8 cellular contexts compared by ENCODE assay signal in the genomic region with DNA sequence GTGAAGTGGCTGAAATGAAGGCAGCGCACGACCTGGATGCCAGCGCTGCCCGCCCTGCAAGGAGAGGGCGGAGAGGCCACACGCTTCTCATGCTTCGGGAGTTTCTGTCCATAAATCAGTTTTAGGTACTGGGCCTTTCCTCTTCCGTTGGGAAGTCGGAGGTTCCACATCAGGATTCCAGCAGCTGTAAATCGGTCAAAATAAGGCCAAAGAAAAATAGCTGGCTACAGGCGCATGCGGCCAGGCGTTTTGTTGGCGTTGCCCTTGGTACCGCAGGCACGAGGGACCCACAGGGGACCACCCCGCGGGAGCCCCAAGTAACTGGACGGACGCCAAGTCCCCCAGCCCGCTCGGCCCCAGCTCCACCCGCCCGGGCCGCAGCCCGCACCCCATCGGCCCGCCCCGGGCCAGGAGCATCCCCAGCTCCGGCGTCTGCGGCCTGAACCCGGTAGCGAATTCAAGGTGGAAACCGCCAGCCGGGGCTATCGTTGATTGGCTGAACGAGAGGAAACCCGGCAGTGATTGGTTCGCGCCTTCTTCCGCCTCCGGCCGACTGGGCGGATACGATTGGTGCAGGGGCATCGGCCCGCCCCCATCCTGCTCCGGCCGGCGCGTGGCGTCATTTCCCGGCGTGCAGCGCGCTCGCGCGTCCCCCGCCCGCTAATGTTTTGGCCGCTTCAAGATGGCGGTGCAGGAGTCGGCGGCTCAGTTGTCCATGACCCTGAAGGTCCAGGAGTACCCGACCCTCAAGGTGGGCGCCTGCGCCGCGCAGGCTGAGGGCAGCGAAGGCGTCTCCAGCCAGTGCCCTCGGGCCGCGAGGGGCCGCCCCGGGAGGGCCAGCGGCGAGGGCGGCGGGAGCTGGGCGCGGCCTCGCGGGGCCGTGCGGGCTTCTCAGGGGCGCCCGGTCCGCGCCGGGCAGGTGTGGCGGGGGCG. TPM values are rescaled to one million over a fixed set of nuclear protein-coding genes. Genes with fewer than 3 reads are reported as not detected.
DNase-seq lines count a peak whose midpoint lies in the region; ATAC-seq and TF ChIP-seq lines count a peak whose summit lies in the region.

A gene (plus strand): TSS at position 660 of the 933 bp plus-strand sequence. CDS start 23 bp downstream, at position 683.

- H3K4me3 Mint-ChIP-seq in activated B cell treated with CpG ODN at 0.5 μM for 24 hours (peak within 1 kb of the TSS; percentile 90), immature natural killer cell (peak within 1 kb of the TSS; percentile 89 to 96 (median 91))

- DNase-seq in AG08395 (ENCODE audit: low spot score) (peak; percentile 100), NCI-H345 (lab: John Stamatoyannopoulos, UW) (peak; percentile 96), activated B cell treated with CpG ODN at 0.5 μM for 24 hours (peak; percentile 95), caudate nucleus (lab: John Stamatoyannopoulos, UW) (peak; percentile 82 to 98 (median 96)), immature natural killer cell (peak; percentile 97 to 98 (median 97)), smooth muscle cell of the brain vasculature (ENCODE audit: low read depth, low spot score) (peak; percentile 87)

- intact Hi-C loops in activated B cell treated with CpG ODN at 0.5 μM for 24 hours (cut with micrococcal nuclease) = loop anchor here (1.0 to 5.0 kb wide), 6 partner anchors 17 to 122 kb away; a partner anchor contains a TSS

- in situ Hi-C loops in GM18951 (cut with MboI; ENCODE audit: low sequenced_read_pairs, unreplicated experiment) = no loop called here

- H3K4me1 Mint-ChIP-seq in activated B cell treated with CpG ODN at 0.5 μM for 24 hours = peaks cover 45% of the 10 kb centered on the region
- peaks cover 33 to 46% of the 10 kb centered on the region in 2 donors for H3K4me1 Mint-ChIP-seq in immature natural killer cell

- ATAC-seq in HG03196 (IDR thresholded peaks at IDR 0.05; ENCODE audit: unreplicated experiment) = peak; percentile 93
- peak; percentile 96 for ATAC-seq in activated B cell treated with CpG ODN at 0.5 μM for 24 hours (ENCODE audit: low read depth)

- POLR2A ChIA-PET in activated B cell treated with CpG ODN at 0.5 μM for 24 hours (lab: Charles Lee) = interaction anchor here (0.5 to 3.3 kb wide), 11 partner anchors 20 to 269 kb away, joined by 3 to 32 read pairs (median 6); a partner anchor contains a TSS

- no peaks in the 10 kb centered on the region for H3K27me3 Mint-ChIP-seq in activated B cell treated with CpG ODN at 0.5 μM for 24 hours
- H3K27me3 Mint-ChIP-seq in immature natural killer cell (ENCODE audit: low read depth in 3 of 3) = peaks cover 2 to 10% (median 7%) of the 10 kb centered on the region in 3 donors

- peak; percentile 99 for TF ChIP-seq POLR2A in GM18951 (IDR thresholded peaks at IDR 0.05; ENCODE audit: extremely low read depth, insufficient read depth, insufficient read length)

- H3K27ac ChIP-seq in caudate nucleus (ENCODE audit: low read depth, low read length) = peak within 1 kb of the TSS; percentile 52

- H3K27ac Mint-ChIP-seq in activated B cell treated with CpG ODN at 0.5 μM for 24 hours (peak within 1 kb of the TSS; percentile 81), immature natural killer cell (peak within 1 kb of the TSS; percentile 83 to 93 (median 92))

- TF ChIP-seq CTCF in activated B cell treated with CpG ODN at 0.5 μM for 24 hours (IDR thresholded peaks at IDR 0.05) = no peak

- H3K9me3 Mint-ChIP-seq in activated B cell treated with CpG ODN at 0.5 μM for 24 hours = peaks cover 4% of the 10 kb centered on the region
- no peaks in the 10 kb centered on the region for H3K9me3 Mint-ChIP-seq in immature natural killer cell

- CTCF ChIA-PET in activated B cell treated with CpG ODN at 0.5 μM for 24 hours (lab: Charles Lee) = interaction anchor here (1.2 kb wide), 2 partner anchors 21 to 40 kb away, joined by 3 to 4 read pairs; no protein-coding TSS in a partner anchor

- H3K36me3 Mint-ChIP-seq in activated B cell treated with CpG ODN at 0.5 μM for 24 hours (ENCODE audit: low read depth) (peaks cover 3% of the 10 kb centered on the region), immature natural killer cell (no peaks in the 10 kb centered on the region)

RNA-seq across cellular contexts. Expression of the gene that starts here (rescaled TPM):
- 67.3 and 73.7 TPM in 2 replicates for total RNA-seq in activated B cell treated with CpG ODN at 0.5 μM for 24 hours
- 10 to 100 TPM; 60.7 to 76.0 (median 72.9) TPM for polyA plus RNA-seq in immature natural killer cell

Comparison
In these comparisons a context has a peak if more than half of its experiments do, and no peak if none do; other contexts are left out.
1. Peak in every context shown above with its lines: DNase-seq, ATAC-seq and H3K27ac ChIP-seq.